In genomic region chr5:149732500-149733128, GRCh38 we compare ENCODE assay signal across 8 cellular contexts. TPM values are rescaled to one million over a fixed set of nuclear protein-coding genes. Genes with fewer than 3 reads are reported as not detected.
DNase-seq lines count a peak whose midpoint lies in the region; ATAC-seq and TF ChIP-seq lines count a peak whose summit lies in the region.

No MANE protein-coding gene starts in this region.

- no peak for TF ChIP-seq CTCF in GM06990 (IDR thresholded peaks at IDR 0.05; ENCODE audit: insufficient read depth, low read length, poor library complexity, severe bottlenecking)
- TF ChIP-seq CTCF in foreskin fibroblast (IDR thresholded peaks at IDR 0.05; ENCODE audit: low read depth, low read length) = no peak

- ATAC-seq in HG03095 (IDR thresholded peaks at IDR 0.05; ENCODE audit: unreplicated experiment) (no peak), GM21619 (IDR thresholded peaks at IDR 0.05; ENCODE audit: unreplicated experiment) (no peak)

- DNase-seq in GM06990 (ENCODE audit: extremely low read depth, insufficient read length) (no peak), SK-MEL-5 (ENCODE audit: low read depth, low spot score) (peak; percentile 19), foreskin fibroblast (peak in 1 of 2 donors; percentile 22), occipital lobe (lab: John Stamatoyannopoulos, UW) (peak; percentile 9), putamen (ENCODE audit: low spot score) (no peak)
- no peak for DNase-seq in stimulated activated CD4-positive, alpha-beta T cell treated with anti-CD3 and anti-CD28 coated beads, Interleukin-4, amount 100 ng/mL, for 1 hour

- in situ Hi-C loops in SK-MEL-5 (cut with HindIII; ENCODE audit: low pct_unique_long_range_greater_than_20kb, low sequenced_read_pairs) = no loop called here

- H3K4me3 ChIP-seq in GM06990 (replicated peaks; ENCODE audit: low read depth, low read length) (peak overlapping the region; percentile 93), foreskin fibroblast (ENCODE audit: low read depth in 1 of 2, low read length in 2 of 2) (peak overlapping the region; percentile 68 to 72)

- no peaks in the 10 kb centered on the region; the same call in 1 of the 2 replicates for H3K36me3 ChIP-seq in GM06990 (ENCODE audit: control insufficient read depth, insufficient read depth, low read length)

- no peaks in the 10 kb centered on the region for H3K27me3 ChIP-seq in GM06990 (replicated peaks; ENCODE audit: control insufficient read depth, insufficient read depth, low read length)

RNA-seq across cellular contexts. Expression of gene PPARGC1B, which starts 2.5 kb away (rescaled TPM):
- 2.2 and 2.3 TPM in 2 replicates for total RNA-seq in SK-MEL-5 (2014; rRNA removed; shearing (Covaris generic))
- 4.0 and 5.5 TPM in 2 replicates for polyA plus RNA-seq in SK-MEL-5 (2015; cell fraction: cytosol; rRNA removed)
- polyA plus RNA-seq in SK-MEL-5 (2015; cell fraction: nucleus; rRNA removed) = 15.3 TPM in 2 replicates
- 0.47 TPM for total RNA-seq in occipital lobe

Comparison
In these comparisons a context has a peak if more than half of its experiments do, and no peak if none do; other contexts are left out.
1. DNase-seq: peak in SK-MEL-5 (single experiment) and occipital lobe (single experiment); none in GM06990 (single experiment), putamen (single experiment) and stimulated activated CD4-positive, alpha-beta T cell treated with anti-CD3 and anti-CD28 coated beads, Interleukin-4, amount 100 ng/mL, for 1 hour (single experiment).